In genomic region chr17:7439462-7440112, GRCh38 we compare ENCODE assay signal across 8 cellular contexts. TPM values are rescaled to one million over a fixed set of nuclear protein-coding genes. Genes with fewer than 3 reads are reported as not detected.
A peak's percentile ranks its signal among the peaks of the same experiment; 100 is the strongest.
DNase-seq lines count a peak whose midpoint lies in the region; ATAC-seq, FAIRE-seq and TF ChIP-seq lines count a peak whose summit lies in the region.

Gene FGF11 (plus strand): TSS chr17:7439512. CDS start chr17:7439621, 109 bp downstream.

- H3K9me3 Mint-ChIP-seq in neural progenitor cell: no peaks in the 10 kb centered on the region

- POLR2A ChIA-PET in endothelial cell of umbilical vein (lab: Charles Lee): interaction anchor here (1.1 to 1.6 kb wide), 2 partner anchors 39 to 45 kb away, joined by 3 to 6 read pairs; partner anchors contain the start of genes POLR2A and ZBTB4

- H2AFZ ChIP-seq in endothelial cell of umbilical vein (ENCODE audit: low read depth, low read length) (peak within 1 kb of the TSS; percentile 65), neural progenitor cell (replicated peaks) (peak within 1 kb of the TSS; percentile 84)

- no peak for TF ChIP-seq CTCF in endothelial cell of umbilical vein (IDR thresholded peaks at IDR 0.05; ENCODE audit: extremely low read depth in 1 of 2, insufficient read depth in 1 of 2, low read depth in 1 of 2, low read length in 2 of 2)
- TF ChIP-seq CTCF in neural progenitor cell (IDR thresholded peaks at IDR 0.05): no peak

- CTCF ChIA-PET in endothelial cell of umbilical vein (lab: Charles Lee): interaction anchor here (0.8 to 3.0 kb wide), 4 partner anchors 9 to 121 kb away, joined by 3 to 17 read pairs (median 4); partner anchors contain the start of gene PLSCR3

- H3K27ac Mint-ChIP-seq in neural progenitor cell: peak within 1 kb of the TSS; percentile 99

- H3K36me3 Mint-ChIP-seq in neural progenitor cell: no peaks in the 10 kb centered on the region

- peak within 1 kb of the TSS; percentile 30 to 82 (median 61); a peak in 21 of 22 replicates for H3K9ac ChIP-seq in BLaER1 treated with 17β-estradiol and CSF1 and Interleukin-3, amounts not matched to agents 10 nM and 100 nM
- H3K9ac ChIP-seq in endothelial cell of umbilical vein (replicated peaks; ENCODE audit: extremely low read depth, insufficient read depth, low read length) (no peak within 1 kb of the TSS), neural progenitor cell (peak within 1 kb of the TSS; percentile 53)

- no peak for ATAC-seq in HG02970 (IDR thresholded peaks at IDR 0.05; ENCODE audit: low FRiP score, unreplicated experiment)
- ATAC-seq in GM18873 (IDR thresholded peaks at IDR 0.05; ENCODE audit: low FRiP score, unreplicated experiment): no peak
- ATAC-seq in GM21825 (IDR thresholded peaks at IDR 0.05; ENCODE audit: unreplicated experiment): no peak

- peak within 1 kb of the TSS; percentile 96 for H3K4me3 Mint-ChIP-seq in neural progenitor cell

- peaks cover 38% of the 10 kb centered on the region for H3K27me3 Mint-ChIP-seq in neural progenitor cell (ENCODE audit: insufficient read depth, low read depth)

- no peaks in the 10 kb centered on the region for H3K79me2 ChIP-seq in endothelial cell of umbilical vein (ENCODE audit: control insufficient read depth, insufficient read depth, low read length)
- no peaks in the 10 kb centered on the region for H3K79me2 ChIP-seq in neural progenitor cell (ENCODE audit: low read depth)

- H3F3A ChIP-seq in neural progenitor cell (ENCODE audit: low read depth): peaks cover 50% of the 10 kb centered on the region

- no peak for TF ChIP-seq POLR2A in endothelial cell of umbilical vein (IDR thresholded peaks at IDR 0.05; ENCODE audit: low read depth, low read length)

- peak within 1 kb of the TSS; percentile 48 to 79 (median 65) for H3K4me3 ChIP-seq in BLaER1 treated with 17β-estradiol and CSF1 and Interleukin-3, amounts not matched to agents 10 nM and 100 nM
- H3K4me3 ChIP-seq in endothelial cell of umbilical vein (replicated peaks in 1 of 3; ENCODE audit: insufficient read depth in 1 of 3, low read depth in 1 of 3, low read length in 3 of 3): peak within 1 kb of the TSS; percentile 27 to 30 (median 29)
- peak within 1 kb of the TSS; percentile 74 for H3K4me3 ChIP-seq in neural progenitor cell

- peaks cover 73 to 80% (median 76%) of the 10 kb centered on the region in 11 experiments for H3K27me3 ChIP-seq in BLaER1 treated with 17β-estradiol and CSF1 and Interleukin-3, amounts not matched to agents 10 nM and 100 nM
- peaks cover 20 to 28% of the 10 kb centered on the region in 2 experiments for H3K27me3 ChIP-seq in endothelial cell of umbilical vein (ENCODE audit: control insufficient read depth in 2 of 2, insufficient read depth in 2 of 2, low read length in 2 of 2)
- H3K27me3 ChIP-seq in neural progenitor cell: peaks cover 69% of the 10 kb centered on the region

- no peak for FAIRE-seq in endothelial cell of umbilical vein (lab: Jason Lieb, UNC)

- H3K4me2 ChIP-seq in BLaER1 treated with 17β-estradiol and CSF1 and Interleukin-3, amounts not matched to agents 10 nM and 100 nM: peak within 1 kb of the TSS; percentile 92 to 99 (median 95)
- H3K4me2 ChIP-seq in endothelial cell of umbilical vein (ENCODE audit: insufficient read depth, low read length) (peak within 1 kb of the TSS; percentile 63), neural progenitor cell (peak within 1 kb of the TSS; percentile 93)

- no peaks in the 10 kb centered on the region for H3K36me3 ChIP-seq in BLaER1 treated with 17β-estradiol and CSF1 and Interleukin-3, amounts not matched to agents 10 nM and 100 nM
- H3K36me3 ChIP-seq in endothelial cell of umbilical vein (ENCODE audit: control insufficient read depth in 2 of 2, extremely low read depth in 1 of 2, insufficient read depth in 2 of 2, low read length in 2 of 2) (no peaks in the 10 kb centered on the region), neural progenitor cell (no peaks in the 10 kb centered on the region)

- H3K9me3 ChIP-seq in BLaER1 treated with 17β-estradiol and CSF1 and Interleukin-3, amounts not matched to agents 10 nM and 100 nM (replicated peaks in 1 of 11): no peaks in the 10 kb centered on the region
- H3K9me3 ChIP-seq in endothelial cell of umbilical vein (replicated peaks; ENCODE audit: control insufficient read depth, insufficient read depth, low read length): no peaks in the 10 kb centered on the region
- H3K9me3 ChIP-seq in neural progenitor cell (ENCODE audit: low read depth): no peaks in the 10 kb centered on the region

- BruUV-seq in endothelial cell of umbilical vein (replicated peaks; lab: Mats Ljungman, UMichigan): no TSS peak

- intact Hi-C loops in endothelial cell of umbilical vein (cut with micrococcal nuclease): loop anchor here (5.0 kb wide), 2 partner anchors 187 to 248 kb away; partner anchors contain the start of genes CTDNEP1, ELP5, TP53 and WRAP53

- DNase-seq in OCI-M1 (lab: John Stamatoyannopoulos, UW) (peak; percentile 33), endothelial cell of umbilical vein (ENCODE audit: low read depth, low spot score) (no peak), neural progenitor cell (ENCODE audit: low spot score) (peak; percentile 56), GDM1 (lab: John Stamatoyannopoulos, UW) (no peak)

- H3K27ac ChIP-seq in BLaER1 treated with 17β-estradiol and CSF1 and Interleukin-3, amounts not matched to agents 10 nM and 100 nM: no peak within 1 kb of the TSS
- no peak within 1 kb of the TSS for H3K27ac ChIP-seq in endothelial cell of umbilical vein (ENCODE audit: insufficient read depth, low read depth, low read length)
- no peak within 1 kb of the TSS for H3K27ac ChIP-seq in neural progenitor cell

- dilution Hi-C loops in endothelial cell of umbilical vein (cut with MboI; ENCODE audit: extremely low pct_ligation_motif_present, low sequenced_read_pairs): no loop called here

- H3K4me1 ChIP-seq in BLaER1 treated with 17β-estradiol and CSF1 and Interleukin-3, amounts not matched to agents 10 nM and 100 nM: peaks cover 46 to 63% (median 57%) of the 10 kb centered on the region in 10 experiments
- peaks cover 28% of the 10 kb centered on the region for H3K4me1 ChIP-seq in endothelial cell of umbilical vein (ENCODE audit: control insufficient read depth, extremely low read depth, insufficient read depth, low read length)
- H3K4me1 ChIP-seq in neural progenitor cell: peaks cover 24% of the 10 kb centered on the region

- H3K9me1 ChIP-seq in endothelial cell of umbilical vein (replicated peaks; ENCODE audit: control insufficient read depth, extremely low read depth, insufficient read depth, low read length): no peaks in the 10 kb centered on the region

- peaks cover 51% of the 10 kb centered on the region for H3K4me1 Mint-ChIP-seq in neural progenitor cell

- H4K20me1 ChIP-seq in BLaER1 treated with 17β-estradiol and CSF1 and Interleukin-3, amounts not matched to agents 10 nM and 100 nM: peaks cover 18 to 66% (median 46%) of the 10 kb centered on the region in 11 experiments; a peak in 21 of 22 replicates
- H4K20me1 ChIP-seq in endothelial cell of umbilical vein (replicated peaks; ENCODE audit: control insufficient read depth, extremely low read depth, insufficient read depth, low read length): no peaks in the 10 kb centered on the region
- no peaks in the 10 kb centered on the region for H4K20me1 ChIP-seq in neural progenitor cell (ENCODE audit: low read depth)

TF ChIP-seq in endothelial cell of umbilical vein, 7 proteins besides CTCF, POLR2A, EP300 and RAD21:
- TF ChIP-seq GATA2 (IDR thresholded peaks at IDR 0.05; ENCODE audit: insufficient read depth, insufficient read length, low read depth, low read length) (no peak), EZH2 (IDR thresholded peaks at IDR 0.05; ENCODE audit: borderline replicate concordance, low read depth, low read length, severe bottlenecking) (peak; percentile 84)

RNA-seq across cellular contexts. Expression of gene FGF11, which starts in this region (rescaled TPM):
- total RNA-seq in endothelial cell of umbilical vein: 1.8 TPM in 1 of 2 replicates, not detected in the other
- 0.70 and 0.92 TPM in 2 replicates for polyA plus RNA-seq in endothelial cell of umbilical vein
- 0.34 and 0.52 TPM in 2 replicates for polyA plus RNA-seq in endothelial cell of umbilical vein (2011; cell fraction: cytosol; rRNA removed)
- 2.6 and 4.2 TPM in 2 replicates for polyA plus RNA-seq in endothelial cell of umbilical vein (2011; cell fraction: nucleus; rRNA removed)
- polyA plus RNA-seq in endothelial cell of umbilical vein (2012): 0.63 and 1.2 TPM in 2 replicates
- polyA minus RNA-seq in endothelial cell of umbilical vein: 0.81 and 1.6 TPM in 2 replicates
- polyA minus RNA-seq in endothelial cell of umbilical vein (2011; cell fraction: cytosol; rRNA and poly(A)+ RNA removed): 0.92 TPM
- polyA minus RNA-seq in endothelial cell of umbilical vein (2011; cell fraction: nucleus; rRNA and poly(A)+ RNA removed): 0.87 TPM in 1 of 2 replicates, not detected in the other
- total RNA-seq in neural progenitor cell (ENCODE audit: low replicate concordance): 7.6 and 14.9 TPM in 2 replicates

Comparison
In these comparisons a context has a peak if more than half of its experiments do, and no peak if none do; other contexts are left out.
1. DNase-seq: peak in OCI-M1 (single experiment) and neural progenitor cell (single experiment); none in endothelial cell of umbilical vein (single experiment) and GDM1 (single experiment).
2. Peak in every context shown above with its lines, with median percentiles within 50 percentile points of each other: H3K4me2 ChIP-seq and H3K4me3 ChIP-seq.